ENCODE assay signal across 7 cellular contexts in genomic region chr10:110249489-110249888, GRCh38. TPM values are rescaled to one million over a fixed set of nuclear protein-coding genes. Genes with fewer than 3 reads are reported as not detected.
DNase-seq lines count a peak whose midpoint lies in the region; ATAC-seq lines count a peak whose summit lies in the region.
"Not testable (repeated sequence)": the region's sequence is repeated elsewhere in the genome, so short reads cannot be mapped to it uniquely, and the experiment has no call there.

No MANE protein-coding gene starts in this region.

- not testable (repeated sequence) for H3K27ac Mint-ChIP-seq in activated naive CD4-positive, alpha-beta T cell treated with anti-CD3 and anti-CD28 coated beads, Interleukin-2, amount 50 U/mL, for 72 hours

- DNase-seq in activated naive CD4-positive, alpha-beta T cell treated with anti-CD3 and anti-CD28 coated beads, Interleukin-2, amount 50 U/mL, for 72 hours (ENCODE audit: low spot score in 2 of 2), result not testable (repeated sequence)

- ATAC-seq in GM18861 (IDR thresholded peaks at IDR 0.05; ENCODE audit: unreplicated experiment) (peak; percentile 52), GM19438 (IDR thresholded peaks at IDR 0.05; ENCODE audit: low read depth, unreplicated experiment) (peak; percentile 68), GM21717 (IDR thresholded peaks at IDR 0.05; ENCODE audit: unreplicated experiment) (peak; percentile 60), HG02885 (IDR thresholded peaks at IDR 0.05; ENCODE audit: poor library complexity, unreplicated experiment) (peak; percentile 77), HG03159 (IDR thresholded peaks at IDR 0.05; ENCODE audit: unreplicated experiment) (peak; percentile 57), HG03571 (IDR thresholded peaks at IDR 0.05; ENCODE audit: unreplicated experiment) (peak; percentile 41)
- ATAC-seq in activated naive CD4-positive, alpha-beta T cell treated with anti-CD3 and anti-CD28 coated beads, Interleukin-2, amount 50 U/mL, for 72 hours, result peak; percentile 76 to 80

- peaks cover 9 to 43% of the 10 kb centered on the region in 2 donors for H3K36me3 Mint-ChIP-seq in activated naive CD4-positive, alpha-beta T cell treated with anti-CD3 and anti-CD28 coated beads, Interleukin-2, amount 50 U/mL, for 72 hours

- not testable (repeated sequence) for H3K9me3 Mint-ChIP-seq in activated naive CD4-positive, alpha-beta T cell treated with anti-CD3 and anti-CD28 coated beads, Interleukin-2, amount 50 U/mL, for 72 hours

RNA-seq across cellular contexts. Expression of gene MXI1, which starts 42.1 kb away (rescaled TPM):
- 10 to 100 TPM; 16.2 to 69.6 TPM for total RNA-seq in activated naive CD4-positive, alpha-beta T cell treated with anti-CD3 and anti-CD28 coated beads, Interleukin-2, amount 50 U/mL, for 72 hours

RNA-seq across cellular contexts. Expression of gene SMNDC1, which starts 55.2 kb away (rescaled TPM):
- total RNA-seq in activated naive CD4-positive, alpha-beta T cell treated with anti-CD3 and anti-CD28 coated beads, Interleukin-2, amount 50 U/mL, for 72 hours, result 10 to 100 TPM; 37.9 to 65.1 TPM
